8 cellular contexts compared by ENCODE assay signal in genomic region chr19:40604647-40605200, GRCh38. TPM values are rescaled to one million over a fixed set of nuclear protein-coding genes. Genes with fewer than 3 reads are reported as not detected.
DNase-seq lines count a peak whose midpoint lies in the region; ATAC-seq and TF ChIP-seq lines count a peak whose summit lies in the region.

No MANE protein-coding gene starts in this region.

- no peaks in the 10 kb centered on the region for H3K27me3 ChIP-seq in A673 (replicated peaks; ENCODE audit: insufficient read depth, low read depth, low read length, poor library complexity)

- in situ Hi-C loops in astrocyte of the spinal cord (cut with HindIII; ENCODE audit: low sequenced_read_pairs), result no loop called here

- intact Hi-C loops in A673 (cut with micrococcal nuclease; ENCODE audit: unreplicated experiment), result loop anchor here (1.0 to 5.0 kb wide), 3 partner anchors 10 to 162 kb away; partner anchors contain the start of gene SERTAD3
- intact Hi-C loops in mucosa of descending colon (cut with DNase I, micrococcal nuclease), result no loop called here

- peak overlapping the region; percentile 40 for H3K4me3 ChIP-seq in A673 (ENCODE audit: low read depth, low read length, poor library complexity, severe bottlenecking)
- H3K4me3 ChIP-seq in astrocyte of the spinal cord (ENCODE audit: low read depth, low read length), result peak overlapping the region; percentile 30
- H3K4me3 ChIP-seq in mucosa of descending colon, result no peak overlapping the region

- H3K4me1 ChIP-seq in A673 (ENCODE audit: insufficient read depth, low read length, poor library complexity, severe bottlenecking) (peaks cover 42% of the 10 kb centered on the region), mucosa of descending colon (ENCODE audit: low read depth) (peaks cover 81% of the 10 kb centered on the region)

- TF ChIP-seq CTCF in A673 (conservative IDR thresholded peaks at IDR 0.05; ENCODE audit: low read depth, low read length) (no peak), astrocyte of the spinal cord (IDR thresholded peaks at IDR 0.05; ENCODE audit: low read depth, low read length) (no peak), mucosa of descending colon (IDR thresholded peaks at IDR 0.05) (no peak)

- POLR2A ChIA-PET in A673 (lab: Charles Lee; ENCODE audit: low non-redundant PET), result interaction anchor here (0.8 to 1.0 kb wide), 2 partner anchors 8 to 173 kb away, joined by 3 to 6 read pairs; partner anchors contain the start of gene RAB4B

- ATAC-seq in mucosa of descending colon, result no peak
- ATAC-seq in HG02885 (IDR thresholded peaks at IDR 0.05; ENCODE audit: poor library complexity, unreplicated experiment), result no peak

- DNase-seq in A673 (ENCODE audit: low spot score), result no peak
- DNase-seq in HT-29 (ENCODE audit: low spot score), result peak; percentile 79
- no peak for DNase-seq in astrocyte of the spinal cord (ENCODE audit: low read depth, low spot score)
- DNase-seq in mucosa of descending colon, result peak; percentile 76 to 80 (median 80)
- DNase-seq in mucosa of gallbladder (ENCODE audit: low spot score), result no peak
- DNase-seq in iPS-NIHi7 (ENCODE audit: extremely low spot score), result no peak
- DNase-seq in NCI-H1694 (lab: John Stamatoyannopoulos, UW), result no peak

- peak overlapping the region; percentile 72 for H3K27ac ChIP-seq in A673 (ENCODE audit: low read depth, low read length, poor library complexity, severe bottlenecking)

- BruUV-seq in A673 (replicated peaks; lab: Mats Ljungman, UMichigan), result no TSS peak

- CTCF ChIA-PET in A673 (lab: Charles Lee), result interaction anchor here (0.6 to 2.5 kb wide), 5 partner anchors 10 to 184 kb away, joined by 3 to 14 read pairs (median 4); no protein-coding TSS in a partner anchor

- H3K36me3 ChIP-seq in A673 (ENCODE audit: insufficient read depth, low read length, poor library complexity, severe bottlenecking) (no peaks in the 10 kb centered on the region), mucosa of descending colon (ENCODE audit: low read depth) (no peaks in the 10 kb centered on the region)

- no peaks in the 10 kb centered on the region for H3K9me3 ChIP-seq in A673 (ENCODE audit: low read depth, low read length, poor library complexity, severe bottlenecking)
- H3K9me3 ChIP-seq in mucosa of descending colon, result no peaks in the 10 kb centered on the region

RNA-seq across cellular contexts. Expression of gene LTBP4, which starts 3.6 kb away (rescaled TPM):
- total RNA-seq in A673 (2021) (139 and 178 TPM in 2 replicates), mucosa of descending colon (100 to 1,000 TPM; 141 to 244 (median 160) TPM), mucosa of gallbladder (225 TPM)
- total RNA-seq in HT-29 (2014; rRNA removed; shearing (Covaris generic)), result 42.1 and 56.7 TPM in 2 replicates

RNA-seq across cellular contexts. Expression of gene SHKBP1, which starts 28.1 kb away (rescaled TPM):
- total RNA-seq in A673 (2021), result 85.5 and 110 TPM in 2 replicates
- 128 and 142 TPM in 2 replicates for total RNA-seq in HT-29 (2014; rRNA removed; shearing (Covaris generic))
- 10 to 100 TPM; 58.1 to 70.6 (median 62.2) TPM for total RNA-seq in mucosa of descending colon
- total RNA-seq in mucosa of gallbladder, result 80.9 TPM

Comparison
In these comparisons a context has a peak if more than half of its experiments do, and no peak if none do; other contexts are left out.
1. DNase-seq: peak in HT-29 (single experiment) and mucosa of descending colon (3 of 3); none in A673 (single experiment), astrocyte of the spinal cord (single experiment), mucosa of gallbladder (single experiment), iPS-NIHi7 (single experiment) and NCI-H1694 (single experiment).